ENCODE assay signal across 8 cellular contexts in the genomic region with DNA sequence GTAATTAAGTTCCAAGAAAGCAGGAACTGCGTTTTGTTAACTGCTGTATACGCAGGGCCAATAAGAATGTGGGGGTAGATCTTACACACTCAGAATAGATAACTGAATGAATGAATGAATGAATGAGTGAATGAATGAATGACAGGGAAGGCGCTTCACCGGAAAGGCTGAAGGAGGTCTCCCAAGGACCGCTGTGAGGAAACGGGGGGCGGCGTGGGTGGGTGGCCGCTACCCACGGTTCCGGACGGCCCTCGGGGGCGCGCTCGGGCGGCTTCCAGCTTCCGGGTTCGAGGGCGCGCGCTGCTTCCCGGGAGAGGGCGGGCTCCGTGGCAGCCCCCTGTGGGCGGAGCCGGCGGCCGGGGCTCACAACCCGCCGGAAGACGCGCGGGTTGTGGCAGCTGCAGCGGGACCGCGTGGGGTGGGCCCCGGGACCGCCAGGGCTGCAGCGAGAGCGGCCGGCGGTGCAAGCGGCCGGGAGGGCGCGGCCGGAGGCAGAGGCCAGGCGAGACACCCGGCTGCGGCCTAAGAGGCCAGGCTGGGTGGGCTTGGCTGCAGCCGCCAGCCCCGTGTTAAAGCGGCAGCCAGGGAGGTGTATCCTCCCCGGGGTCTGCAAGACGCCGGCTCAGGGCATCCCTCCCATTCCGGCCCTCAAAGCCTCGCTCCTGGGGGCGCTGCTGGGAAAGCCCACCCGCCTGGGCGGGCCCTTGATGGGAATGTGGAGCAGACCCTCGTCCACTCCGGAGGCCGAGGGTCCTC. TPM values are rescaled to one million over a fixed set of nuclear protein-coding genes. Genes with fewer than 3 reads are reported as not detected.
DNase-seq lines count a peak whose midpoint lies in the region; FAIRE-seq and TF ChIP-seq lines count a peak whose summit lies in the region.

TSS of gene ZFP69 (plus strand) at position 367 of the 756 bp plus-strand sequence. CDS start 2,072 bp downstream, outside the sequence.

- no peak for FAIRE-seq in frontal cortex (lab: Jason Lieb, UNC)

- CTCF ChIA-PET in RWPE1 (lab: Yijun Ruan, JAX) = no interaction called here

- H3K27me3 ChIP-seq in HUES6 (ENCODE audit: control insufficient read depth, insufficient read depth, low read length) = no peaks in the 10 kb centered on the region

- H3K4me1 ChIP-seq in HUES6 (ENCODE audit: control insufficient read depth, insufficient read depth, low read length) = 0 out of 2 replicates have a peak, but pooled peaks cover 6% of the 10 kb centered on the region

- peaks cover 25% of the 10 kb centered on the region for H3K9me3 ChIP-seq in HUES6 (ENCODE audit: control insufficient read depth, insufficient read depth, low read depth, low read length)

- no peak for TF ChIP-seq CTCF in RWPE1 (conservative IDR thresholded peaks at IDR 0.05; ENCODE audit: low read depth)

- H3K27ac ChIP-seq in HUES6 (ENCODE audit: low read depth, low read length) (no peak within 1 kb of the TSS), RWPE1 (peak within 1 kb of the TSS; percentile 64)

- DNase-seq in Ammon's horn (ENCODE audit: low spot score) (peak; percentile 38), GM19238 (ENCODE audit: insufficient read length, low spot score) (peak; percentile 77), RWPE1 (ENCODE audit: low spot score) (peak; percentile 58), activated gamma-delta T cell treated with Interleukin-2 at 50 U/mL for 16 hours (peak; percentile 64), frontal cortex (ENCODE audit: low spot score in 2 of 2) (peak; percentile 73 to 77), occipital lobe (lab: John Stamatoyannopoulos, UW) (peak; percentile 7), superior temporal gyrus (ENCODE audit: extremely low spot score) (peak; percentile 21)

- peak within 1 kb of the TSS; percentile 89 for H3K4me3 ChIP-seq in HUES6 (ENCODE audit: low read depth, low read length)

- peak within 1 kb of the TSS; percentile 56 for H3K9ac ChIP-seq in HUES6 (ENCODE audit: low read length)

- POLR2A ChIA-PET in RWPE1 (lab: Yijun Ruan, JAX; ENCODE audit: low non-redundant PET) = no interaction called here

- 0 out of 2 replicates have a peak, but pooled peaks cover 4% of the 10 kb centered on the region for H3K36me3 ChIP-seq in HUES6 (ENCODE audit: control insufficient read depth, insufficient read depth, low read length)

RNA-seq across cellular contexts. Expression of gene ZFP69, which starts in this region (rescaled TPM):
- total RNA-seq in frontal cortex = 19.2 TPM
- total RNA-seq in occipital lobe = 15.1 TPM

Comparison
In these comparisons a context has a peak if more than half of its experiments do, and no peak if none do; other contexts are left out.
1. DNase-seq: peak in every context shown above with its lines; median percentile 77 in GM19238; 75 in frontal cortex; 64 in activated gamma-delta T cell treated with Interleukin-2 at 50 U/mL for 16 hours; 58 in RWPE1; 38 in Ammon's horn; 21 in superior temporal gyrus; 7 in occipital lobe.